In genomic region chr5:179215576-179215975, GRCh38 we compare ENCODE assay signal across 16 cellular contexts.
DNase-seq lines count a peak whose midpoint lies in the region; FAIRE-seq and TF ChIP-seq lines count a peak whose summit lies in the region.
"Had no signal": no experiment of that assay in that cellular context is flagged by ENCODE, and none has a peak within 500 bp of the region (broad histone marks: within the 10 kb centered on the region; RNA-seq: fewer than 3 reads in every experiment).

No MANE protein-coding gene starts in this region.

- WGBS in mammary epithelial cell (ENCODE audit: low coverage, missing lambda C conversion rate), result 52% methylated on average over 2 of the region's 2 CpGs

- in situ Hi-C loops in mammary epithelial cell (cut with MboI; ENCODE audit: low sequenced_read_pairs in 2 of 2), result no loop called here

- H3K36me3 ChIP-seq in osteoblast (ENCODE audit: insufficient read depth, low read length), result peaks cover 12% of the 10 kb centered on the region
- no peaks in the 10 kb centered on the region for H3K36me3 ChIP-seq in mammary epithelial cell (ENCODE audit: insufficient read depth, low read length)
- H3K36me3 ChIP-seq: BLaER1 had no signal

- H3K9me3 ChIP-seq in osteoblast (ENCODE audit: low read depth, low read length) (no peaks in the 10 kb centered on the region), mammary epithelial cell (replicated peaks; ENCODE audit: insufficient read depth, low read length) (peaks cover 36% of the 10 kb centered on the region)
- H3K9me3 ChIP-seq: BLaER1 had no signal

- H3K27ac ChIP-seq in osteoblast (ENCODE audit: low read depth, low read length), result no peak overlapping the region
- no peak overlapping the region for H3K27ac ChIP-seq in mammary epithelial cell (ENCODE audit: insufficient read depth, low read depth, low read length)
- H3K27ac ChIP-seq in coronary artery, result no peak overlapping the region
- H3K27ac ChIP-seq: A549, BLaER1, HL-60 had no signal

- no peak overlapping the region for H3K27ac Mint-ChIP-seq in activated CD4-positive, alpha-beta memory T cell treated with anti-CD3 and anti-CD28 coated beads, Interleukin-2, amount 10 ng/mL, durations not matched to agents 7 days and 5 days

- H3K79me2 ChIP-seq in osteoblast (ENCODE audit: insufficient read depth, low read length), result peaks cover 85% of the 10 kb centered on the region
- H3K79me2 ChIP-seq in mammary epithelial cell (ENCODE audit: insufficient read depth, low read length), result no peaks in the 10 kb centered on the region

- TF ChIP-seq CTCF in fibroblast of pulmonary artery (IDR thresholded peaks at IDR 0.05; ENCODE audit: low read length, missing control alignments), result no peak
- TF ChIP-seq CTCF in osteoblast (IDR thresholded peaks at IDR 0.05; ENCODE audit: extremely low read depth, low read depth, low read length), result no peak
- no peak for TF ChIP-seq CTCF in mammary epithelial cell (conservative IDR thresholded peaks at IDR 0.05 in 1 of 2, IDR thresholded peaks at IDR 0.05 in 1 of 2; ENCODE audit: extremely low read depth in 1 of 2, insufficient read depth in 1 of 2, low read depth in 1 of 2, low read length in 2 of 2)
- TF ChIP-seq CTCF in coronary artery (IDR thresholded peaks at IDR 0.05), result no peak

- no peaks in the 10 kb centered on the region for H3K4me1 Mint-ChIP-seq in activated CD4-positive, alpha-beta memory T cell treated with anti-CD3 and anti-CD28 coated beads, Interleukin-2, amount 10 ng/mL, durations not matched to agents 7 days and 5 days

- dilution Hi-C loops in mammary epithelial cell (cut with HindIII; ENCODE audit: low sequenced_read_pairs), result no loop called here

- H2AFZ ChIP-seq in osteoblast (ENCODE audit: low read length) (no peak overlapping the region), mammary epithelial cell (ENCODE audit: low read depth, low read length) (no peak overlapping the region)

- H3K4me2 ChIP-seq in osteoblast (ENCODE audit: insufficient read depth, low read length) (no peak overlapping the region), mammary epithelial cell (ENCODE audit: insufficient read depth, low read depth, low read length) (no peak overlapping the region)
- H3K4me2 ChIP-seq: A549, BLaER1 had no signal

- DNase-seq in EL (peak; percentile 31), HTR-8/SVneo (ENCODE audit: insufficient read length, low spot score) (no peak), fibroblast of pulmonary artery (ENCODE audit: low read depth) (peak; percentile 14), osteoblast (ENCODE audit: insufficient read length, low spot score, missing footprints) (peak; percentile 78), cerebellum (ENCODE audit: low spot score) (no peak), mammary epithelial cell (no peak), coronary artery (ENCODE audit: low spot score) (no peak)
- DNase-seq in activated CD4-positive, alpha-beta memory T cell treated with anti-CD3 and anti-CD28 coated beads, Interleukin-2, amount 10 ng/mL, durations not matched to agents 7 days and 5 days, result no peak
- DNase-seq: AML-193, DMS79, GF-D8, HCEC 1CT, KBM-7 had no signal

- CTCF ChIA-PET in mammary epithelial cell (lab: Charles Lee; ENCODE audit: low non-redundant PET), result no interaction called here
- CTCF ChIA-PET in activated CD4-positive, alpha-beta memory T cell treated with anti-CD3 and anti-CD28 coated beads, Interleukin-2, amount 10 ng/mL, durations not matched to agents 7 days and 5 days (lab: Charles Lee), result no interaction called here

- peaks cover 20% of the 10 kb centered on the region for H3K4me1 ChIP-seq in osteoblast (ENCODE audit: insufficient read depth, low read length)
- no peaks in the 10 kb centered on the region for H3K4me1 ChIP-seq in mammary epithelial cell (ENCODE audit: insufficient read depth, low read length)
- H3K4me1 ChIP-seq: A549 had no signal

- no TSS peak for BruUV-seq in mammary epithelial cell (replicated peaks; lab: Mats Ljungman, UMichigan)

- H3K27me3 ChIP-seq in osteoblast (ENCODE audit: insufficient read depth, low read length) (no peaks in the 10 kb centered on the region), mammary epithelial cell (ENCODE audit: insufficient read depth, low read length) (no peaks in the 10 kb centered on the region)

- H3K9ac ChIP-seq in mammary epithelial cell (ENCODE audit: insufficient read depth, low read length), result no peak overlapping the region
- H3K9ac ChIP-seq: BLaER1 had no signal

- intact Hi-C loops in mammary epithelial cell (cut with micrococcal nuclease), result no loop called here

- H3K4me3 ChIP-seq in fibroblast of pulmonary artery (replicated peaks; ENCODE audit: low read depth, low read length) (no peak overlapping the region), osteoblast (ENCODE audit: insufficient read depth, low read length) (no peak overlapping the region), mammary epithelial cell (replicated peaks in 1 of 3; ENCODE audit: insufficient read depth in 1 of 3, low read depth in 2 of 3, low read length in 3 of 3) (no peak overlapping the region), coronary artery (no peak overlapping the region)
- H3K4me3 ChIP-seq: A549, BLaER1 had no signal

- H3K4me3 Mint-ChIP-seq in activated CD4-positive, alpha-beta memory T cell treated with anti-CD3 and anti-CD28 coated beads, Interleukin-2, amount 10 ng/mL, durations not matched to agents 7 days and 5 days, result no peak overlapping the region

- peaks cover 57% of the 10 kb centered on the region for H4K20me1 ChIP-seq in osteoblast (ENCODE audit: insufficient read depth, low read length)
- H4K20me1 ChIP-seq in mammary epithelial cell (ENCODE audit: insufficient read depth, low read length), result no peaks in the 10 kb centered on the region
- H4K20me1 ChIP-seq: BLaER1 had no signal

- peak; percentile 36 for FAIRE-seq in HTR-8/SVneo (lab: Jason Lieb, UNC)
- FAIRE-seq: A549 had no signal

- POLR2A ChIA-PET in activated CD4-positive, alpha-beta memory T cell treated with anti-CD3 and anti-CD28 coated beads, Interleukin-2, amount 10 ng/mL, durations not matched to agents 7 days and 5 days (lab: Charles Lee), result no interaction called here

- H3K36me3 Mint-ChIP-seq in activated CD4-positive, alpha-beta memory T cell treated with anti-CD3 and anti-CD28 coated beads, Interleukin-2, amount 10 ng/mL, durations not matched to agents 7 days and 5 days (ENCODE audit: low read depth), result no peaks in the 10 kb centered on the region

- H3K27me3 Mint-ChIP-seq in activated CD4-positive, alpha-beta memory T cell treated with anti-CD3 and anti-CD28 coated beads, Interleukin-2, amount 10 ng/mL, durations not matched to agents 7 days and 5 days, result no peaks in the 10 kb centered on the region

- H3K9me3 Mint-ChIP-seq in activated CD4-positive, alpha-beta memory T cell treated with anti-CD3 and anti-CD28 coated beads, Interleukin-2, amount 10 ng/mL, durations not matched to agents 7 days and 5 days, result no peaks in the 10 kb centered on the region

Comparison
In these comparisons a context has a peak if more than half of its experiments do, and no peak if none do; other contexts are left out.
1. DNase-seq: peak in EL (single experiment), fibroblast of pulmonary artery (single experiment) and osteoblast (single experiment); none in HTR-8/SVneo (single experiment), cerebellum (single experiment), mammary epithelial cell (single experiment), coronary artery (single experiment) and activated CD4-positive, alpha-beta memory T cell treated with anti-CD3 and anti-CD28 coated beads, Interleukin-2, amount 10 ng/mL, durations not matched to agents 7 days and 5 days (single experiment).